In the genomic region with DNA sequence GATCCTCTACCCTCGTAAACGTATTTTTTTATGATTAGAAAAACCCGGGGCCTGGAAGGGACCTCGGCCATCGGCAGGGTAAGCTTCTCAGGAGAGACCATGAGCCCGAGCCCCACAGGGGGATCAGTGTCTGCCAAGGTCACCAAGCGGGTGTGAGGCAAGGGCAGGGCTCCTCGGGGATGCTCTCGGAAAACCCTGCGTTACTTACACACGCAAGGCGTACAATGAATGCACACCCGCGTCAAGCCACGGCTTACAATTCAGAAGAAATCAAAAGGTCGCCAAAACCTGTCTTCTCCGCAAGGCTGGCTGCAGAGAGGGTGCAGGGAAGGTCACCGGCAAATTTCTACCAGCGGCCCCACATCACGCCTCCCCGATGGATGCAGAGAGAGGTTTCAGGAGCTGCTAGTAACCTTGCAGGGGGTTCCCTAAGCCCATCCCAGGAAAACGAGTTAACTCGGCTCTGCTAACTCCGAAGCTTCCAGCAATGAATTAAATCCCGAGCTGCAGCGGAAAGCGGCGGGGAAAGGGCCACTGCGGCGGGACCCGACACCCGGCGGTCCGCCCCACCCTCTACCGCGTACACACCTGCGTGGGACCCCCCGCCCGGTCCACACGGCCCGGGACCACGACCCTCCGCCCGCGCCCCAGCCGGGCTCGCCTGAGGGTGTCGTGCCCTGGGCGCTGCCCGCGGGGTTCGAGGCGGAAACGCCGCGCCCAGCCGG, we compare ENCODE assay signal across 1 cellular context.
A peak's percentile ranks its signal among the peaks of the same experiment; 100 is the strongest.
TF ChIP-seq lines count a peak whose summit lies in the region.

No MANE protein-coding gene starts in this region.

TF ChIP-seq in H1, 55 proteins besides CTCF, POLR2A, EP300 and RAD21:
- TF ChIP-seq RBBP5 (IDR thresholded peaks at IDR 0.05; ENCODE audit: borderline replicate concordance, low read depth, low read length) (0 out of 2 replicates have a peak, but pooled peaks have one; percentile 17), SIRT6 (IDR thresholded peaks at IDR 0.05; ENCODE audit: low read length) (no peak), PHF8 (conservative IDR thresholded peaks at IDR 0.05; ENCODE audit: low read depth, low read length) (0 out of 2 replicates have a peak, but pooled peaks have one; percentile 34), RXRA (IDR thresholded peaks at IDR 0.05; ENCODE audit: insufficient read depth, low read depth, low read length) (no peak), TAF7 (optimal IDR thresholded peaks at IDR 0.05; ENCODE audit: borderline replicate concordance, low read depth, low read length) (no peak), TAF1 (IDR thresholded peaks at IDR 0.05; ENCODE audit: low read depth, low read length) (no peak), SUZ12 (IDR thresholded peaks at IDR 0.05; ENCODE audit: low read length) (peak; percentile 48; the same call in 1 of the 2 replicates), KDM5A (IDR thresholded peaks at IDR 0.05; ENCODE audit: low read length) (no peak), EZH2 (IDR thresholded peaks at IDR 0.05; ENCODE audit: low read depth, low read length, severe bottlenecking) (no peak), BACH1 (IDR thresholded peaks at IDR 0.05; ENCODE audit: low read length) (no peak), CBX8 (IDR thresholded peaks at IDR 0.05; ENCODE audit: borderline replicate concordance, low read depth, low read length) (no peak), POLR2AphosphoS5 (IDR thresholded peaks at IDR 0.05; ENCODE audit: low read depth, low read length) (no peak), FOSL1 (IDR thresholded peaks at IDR 0.05; ENCODE audit: insufficient read depth, low read depth, low read length) (no peak), KDM4A (IDR thresholded peaks at IDR 0.05; ENCODE audit: low read depth, low read length, severe bottlenecking) (no peak), ASH2L (IDR thresholded peaks at IDR 0.05; ENCODE audit: low read length) (peak; percentile 60), CHD2 (IDR thresholded peaks at IDR 0.05; ENCODE audit: low read length) (no peak), SP4 (IDR thresholded peaks at IDR 0.05; ENCODE audit: low read length) (no peak), JUN (IDR thresholded peaks at IDR 0.05; ENCODE audit: low read depth, low read length) (no peak), YY1 (IDR thresholded peaks at IDR 0.05; ENCODE audit: low read depth, low read length) (no peak), SIX5 (IDR thresholded peaks at IDR 0.05; ENCODE audit: low read depth, low read length) (no peak), SRF (IDR thresholded peaks at IDR 0.05; ENCODE audit: low read depth, low read length) (no peak), ZNF274 (IDR thresholded peaks at IDR 0.05; ENCODE audit: borderline replicate concordance, extremely low read depth, low read length) (no peak)
- TF ChIP-seq, protein P1, sequence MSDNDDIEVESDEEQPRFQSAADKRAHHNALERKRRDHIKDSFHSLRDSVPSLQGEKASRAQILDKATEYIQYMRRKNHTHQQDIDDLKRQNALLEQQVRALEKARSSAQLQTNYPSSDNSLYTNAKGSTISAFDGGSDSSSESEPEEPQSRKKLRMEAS (IDR thresholded peaks at IDR 0.05) = no peak
